Comparison of ENCODE assay signal across 1 cellular context in genomic region chr3:156068151-156068550, GRCh38. TPM values are rescaled to one million over a fixed set of nuclear protein-coding genes. Genes with fewer than 3 reads are reported as not detected.
"Had no signal": no experiment of that assay in that cellular context is flagged by ENCODE, and none has a peak within 500 bp of the region (broad histone marks: within the 10 kb centered on the region; RNA-seq: fewer than 3 reads in every experiment).

No MANE protein-coding gene starts in this region.

RNA-seq across cellular contexts. Expression of gene KCNAB1, which starts 52.2 kb away (rescaled TPM):
- total RNA-seq: NCI-H460 had no signal
